In genomic region chr10:92914478-92915066, GRCh38 we compare ENCODE assay signal across 8 cellular contexts.
DNase-seq lines count a peak whose midpoint lies in the region; ATAC-seq and TF ChIP-seq lines count a peak whose summit lies in the region.

No MANE protein-coding gene starts in this region.

- ATAC-seq in GM19455 (IDR thresholded peaks at IDR 0.05; ENCODE audit: unreplicated experiment) (peak; percentile 91), left lung (peak; percentile 94)

- H3K9me3 ChIP-seq in MG63 (no peaks in the 10 kb centered on the region; the same call in 1 of the 2 replicates), left lung (no peaks in the 10 kb centered on the region)

- H3K36me3 ChIP-seq in MG63 (peaks cover 2% of the 10 kb centered on the region), left lung (peaks cover 0 to 34% of the 10 kb centered on the region in 2 donors)

- H3K27ac ChIP-seq in left lung: no peak overlapping the region

- no peaks in the 10 kb centered on the region for H3K4me1 ChIP-seq in left lung

- H3K4me3 ChIP-seq in MG63 (no peak overlapping the region), cardiac fibroblast (replicated peaks in 1 of 2; ENCODE audit: low read depth in 2 of 2, low read length in 2 of 2) (no peak overlapping the region), left lung (no peak overlapping the region)

- intact Hi-C loops in left lung (cut with DNase I): no loop called here

- TF ChIP-seq CTCF in cardiac fibroblast (IDR thresholded peaks at IDR 0.05; ENCODE audit: low read depth, low read length) (peak; percentile 74), left lung (IDR thresholded peaks at IDR 0.05) (peak; percentile 53 to 54)

- DNase-seq in DMS114 treated with DMSO at 0.1 percent for 48 hours (lab: John Stamatoyannopoulos, UW; ENCODE audit: unreplicated experiment) (peak; percentile 48), MG63 (peak; percentile 15), T-helper 1 cell (peak in 3 of 5 donors; percentile 3 to 36 (median 33)), cardiac fibroblast (ENCODE audit: low read depth in 2 of 2) (peak; percentile 54 to 61), left lung (no peak), NCI-H774 (lab: John Stamatoyannopoulos, UW) (no peak)
- DNase-seq in stimulated activated CD8-positive, alpha-beta memory T cell treated with anti-CD3 and anti-CD28 coated beads, Interleukin-4, amount 100 ng/mL, for 24 hours (ENCODE audit: low read depth): peak; percentile 28

- H3K27me3 ChIP-seq in MG63: no peaks in the 10 kb centered on the region
- H3K27me3 ChIP-seq in left lung: no peaks in the 10 kb centered on the region

Comparison
In these comparisons a context has a peak if more than half of its experiments do, and no peak if none do; other contexts are left out.
1. DNase-seq: peak in DMS114 treated with DMSO at 0.1 percent for 48 hours (single experiment), MG63 (single experiment), T-helper 1 cell (3 of 5), cardiac fibroblast (2 of 2) and stimulated activated CD8-positive, alpha-beta memory T cell treated with anti-CD3 and anti-CD28 coated beads, Interleukin-4, amount 100 ng/mL, for 24 hours (single experiment); none in left lung (0 of 2) and NCI-H774 (single experiment).